Comparison of ENCODE assay signal across 9 cellular contexts in the genomic region with DNA sequence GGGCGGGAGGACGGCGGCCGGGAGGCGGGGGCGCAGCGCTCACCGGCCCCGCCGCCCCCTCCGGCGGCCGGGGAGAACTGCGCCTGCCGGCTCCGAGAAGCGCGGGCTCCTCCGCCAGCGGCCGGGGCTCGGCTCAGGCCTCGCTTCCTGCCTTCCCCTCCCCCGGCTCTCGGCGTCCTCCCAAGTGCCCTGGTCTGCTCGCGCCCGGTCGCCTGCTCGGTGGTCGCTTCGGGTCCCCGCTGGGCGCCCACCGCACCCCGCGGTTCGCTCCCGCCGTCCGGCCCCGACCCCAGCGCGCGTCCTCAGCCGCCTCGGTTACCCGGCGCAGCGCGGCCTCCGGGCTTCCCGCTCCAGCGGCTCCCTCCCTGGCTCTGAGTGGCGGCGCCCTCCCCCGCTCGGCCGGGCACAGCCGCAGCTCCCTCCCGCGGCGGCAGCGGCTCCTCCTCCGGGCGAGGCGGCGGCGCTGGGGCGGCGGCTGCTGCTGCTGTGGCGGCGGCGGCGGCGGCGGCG. TPM values are rescaled to one million over a fixed set of nuclear protein-coding genes. Genes with fewer than 3 reads are reported as not detected.
DNase-seq lines count a peak whose midpoint lies in the region; ATAC-seq and TF ChIP-seq lines count a peak whose summit lies in the region.
"Had no signal": no experiment of that assay in that cellular context is flagged by ENCODE, and none has a peak within 500 bp of the region (broad histone marks: within the 10 kb centered on the region; RNA-seq: fewer than 3 reads in every experiment).

No MANE protein-coding gene starts in this region.

- H3K9me3 Mint-ChIP-seq in naive thymus-derived CD8-positive, alpha-beta T cell, result no peaks in the 10 kb centered on the region
- H3K9me3 Mint-ChIP-seq: IgD-negative memory B cell had no signal

- H3K4me3 ChIP-seq in A673 (ENCODE audit: low read depth, low read length, poor library complexity, severe bottlenecking) (peak overlapping the region; percentile 72), tibial artery (peak overlapping the region; percentile 81 to 83)

- CTCF ChIA-PET in A673 (lab: Charles Lee), result no interaction called here

- peaks cover 28% of the 10 kb centered on the region for H3K36me3 ChIP-seq in A673 (ENCODE audit: insufficient read depth, low read length, poor library complexity, severe bottlenecking)
- peaks cover 29 to 31% (median 30%) of the 10 kb centered on the region in 3 donors for H3K36me3 ChIP-seq in tibial artery

- TF ChIP-seq CTCF in A673 (conservative IDR thresholded peaks at IDR 0.05; ENCODE audit: low read depth, low read length) (no peak), GM12873 (IDR thresholded peaks at IDR 0.05; ENCODE audit: insufficient read depth, low read depth, low read length, missing control alignments) (peak; percentile 54), tibial artery (IDR thresholded peaks at IDR 0.05) (peak; percentile 46 to 78)

- DNase-seq in A673 (ENCODE audit: low spot score), result peak; percentile 69
- DNase-seq in NCI-H748 treated with DMSO at 0.1 percent for 48 hours (lab: John Stamatoyannopoulos, UW), result peak; percentile 17
- DNase-seq in activated CD8-positive, alpha-beta memory T cell treated with anti-CD3 and anti-CD28 coated beads, Interleukin-2, amount 50 U/mL, for 4 hours, result peak; percentile 68
- DNase-seq in naive thymus-derived CD8-positive, alpha-beta T cell, result peak; percentile 50 to 83 (median 76)
- DNase-seq in tibial artery, result peak; percentile 46 to 78

- H3K9me3 ChIP-seq in A673 (ENCODE audit: low read depth, low read length, poor library complexity, severe bottlenecking) (no peaks in the 10 kb centered on the region), tibial artery (no peaks in the 10 kb centered on the region)

- peak overlapping the region in 4 of 10 donors; percentile 40 to 100 (median 74) for H3K4me3 Mint-ChIP-seq in naive thymus-derived CD8-positive, alpha-beta T cell

- H3K36me3 Mint-ChIP-seq in naive thymus-derived CD8-positive, alpha-beta T cell, result peaks cover 10 to 22% (median 16%) of the 10 kb centered on the region in 3 donors

- POLR2A ChIA-PET in A673 (lab: Charles Lee; ENCODE audit: low non-redundant PET), result no interaction called here
- POLR2A ChIA-PET in naive thymus-derived CD8-positive, alpha-beta T cell (lab: Charles Lee), result interaction anchor here (0.6 to 20.4 kb wide), 16 partner anchors 9 to 1098 kb away, joined by 3 to 445 read pairs (median 16); a partner anchor contains a TSS

- H3K27ac ChIP-seq in A673 (ENCODE audit: low read depth, low read length, poor library complexity, severe bottlenecking) (peak overlapping the region; percentile 93), tibial artery (peak overlapping the region; percentile 94 to 99)

- BruUV-seq in A673 (replicated peaks; lab: Mats Ljungman, UMichigan), result no TSS peak

- intact Hi-C loops in A673 (cut with micrococcal nuclease; ENCODE audit: unreplicated experiment), result no loop called here
- intact Hi-C loops in tibial artery (cut with DNase I; ENCODE audit: low total_unique reads), result loop anchor here (1.0 to 2.0 kb wide), 2 partner anchors 19 to 106 kb away; a partner anchor contains a TSS

- H3K27me3 ChIP-seq in A673 (replicated peaks; ENCODE audit: insufficient read depth, low read depth, low read length, poor library complexity) (no peaks in the 10 kb centered on the region), tibial artery (no peaks in the 10 kb centered on the region)

- H3K27me3 Mint-ChIP-seq in naive thymus-derived CD8-positive, alpha-beta T cell, result no peaks in the 10 kb centered on the region
- H3K27me3 Mint-ChIP-seq: IgD-negative memory B cell had no signal

- peak overlapping the region in 1 of 10 donors; percentile 33 for H3K27ac Mint-ChIP-seq in naive thymus-derived CD8-positive, alpha-beta T cell

- H3K4me1 ChIP-seq in A673 (ENCODE audit: insufficient read depth, low read length, poor library complexity, severe bottlenecking) (peaks cover 9% of the 10 kb centered on the region), tibial artery (peaks cover 0 to 42% (median 34%) of the 10 kb centered on the region in 4 donors)

- peaks cover 32 to 57% (median 47%) of the 10 kb centered on the region in 4 donors for H3K4me1 Mint-ChIP-seq in naive thymus-derived CD8-positive, alpha-beta T cell

- ATAC-seq in HG02885 (IDR thresholded peaks at IDR 0.05; ENCODE audit: poor library complexity, unreplicated experiment) (peak; percentile 47), esophagus mucosa (peak; percentile 53)
- peak; percentile 42 to 45 for ATAC-seq in naive thymus-derived CD8-positive, alpha-beta T cell

RNA-seq across cellular contexts. Expression of a gene that starts 0.3 kb away (rescaled TPM):
- 101 and 114 TPM in 2 replicates for total RNA-seq in A673 (2021)
- total RNA-seq in esophagus mucosa, result 60.7 TPM
- 100 to 1,000 TPM; 348 to 362 TPM for total RNA-seq in naive thymus-derived CD8-positive, alpha-beta T cell
- polyA plus RNA-seq in naive thymus-derived CD8-positive, alpha-beta T cell, result 10 to 100 TPM; 41.5 to 94.2 (median 73.3) TPM

RNA-seq across cellular contexts. Expression of a gene that starts 19.5 kb away (rescaled TPM):
- total RNA-seq in A673 (2021) (36.9 and 44.5 TPM in 2 replicates), esophagus mucosa (61.6 TPM)
- 100 to 1,000 TPM; 125 TPM for total RNA-seq in naive thymus-derived CD8-positive, alpha-beta T cell
- 10 to 100 TPM in 2 of 3 donors, 1 to 10 TPM in 1; 9.3 to 14.2 (median 10.6) TPM for polyA plus RNA-seq in naive thymus-derived CD8-positive, alpha-beta T cell

RNA-seq across cellular contexts. Expression of a gene that starts 32.4 kb away (rescaled TPM):
- 13.0 and 13.3 TPM in 2 replicates for total RNA-seq in A673 (2021)
- total RNA-seq in esophagus mucosa, result 18.2 TPM
- 10 to 100 TPM; 45.8 to 50.5 TPM for total RNA-seq in naive thymus-derived CD8-positive, alpha-beta T cell
- 10 to 100 TPM; 22.1 to 30.2 (median 25.5) TPM for polyA plus RNA-seq in naive thymus-derived CD8-positive, alpha-beta T cell

RNA-seq across cellular contexts. Expression of a gene that starts 48.7 kb away (rescaled TPM):
- total RNA-seq in A673 (2021) (0.17 TPM in 1 of 2 replicates, not detected in the other), esophagus mucosa (not detected)
- not detected for total RNA-seq in naive thymus-derived CD8-positive, alpha-beta T cell
- under 1 TPM in 1 of 3 donors, not detected in 2; 0.09 TPM for polyA plus RNA-seq in naive thymus-derived CD8-positive, alpha-beta T cell
- polyA plus RNA-seq: IgD-negative memory B cell had no signal

RNA-seq across cellular contexts. Expression of a gene that starts 48.8 kb away (rescaled TPM):
- total RNA-seq in A673 (2021), result not detected in 2 replicates
- total RNA-seq in esophagus mucosa, result not detected
- total RNA-seq in naive thymus-derived CD8-positive, alpha-beta T cell, result not detected
- not detected for polyA plus RNA-seq in naive thymus-derived CD8-positive, alpha-beta T cell
- polyA plus RNA-seq: IgD-negative memory B cell had no signal

Comparison
In these comparisons a context has a peak if more than half of its experiments do, and no peak if none do; other contexts are left out.
1. Peak in every context shown above with its lines: DNase-seq, ATAC-seq, H3K4me3 ChIP-seq and H3K27ac ChIP-seq.
2. DNase-seq: peak in every context shown above with its lines; median percentile 76 in naive thymus-derived CD8-positive, alpha-beta T cell; 69 in A673; 68 in activated CD8-positive, alpha-beta memory T cell treated with anti-CD3 and anti-CD28 coated beads, Interleukin-2, amount 50 U/mL, for 4 hours; 62 in tibial artery; 17 in NCI-H748 treated with DMSO at 0.1 percent for 48 hours.